In the genomic region with DNA sequence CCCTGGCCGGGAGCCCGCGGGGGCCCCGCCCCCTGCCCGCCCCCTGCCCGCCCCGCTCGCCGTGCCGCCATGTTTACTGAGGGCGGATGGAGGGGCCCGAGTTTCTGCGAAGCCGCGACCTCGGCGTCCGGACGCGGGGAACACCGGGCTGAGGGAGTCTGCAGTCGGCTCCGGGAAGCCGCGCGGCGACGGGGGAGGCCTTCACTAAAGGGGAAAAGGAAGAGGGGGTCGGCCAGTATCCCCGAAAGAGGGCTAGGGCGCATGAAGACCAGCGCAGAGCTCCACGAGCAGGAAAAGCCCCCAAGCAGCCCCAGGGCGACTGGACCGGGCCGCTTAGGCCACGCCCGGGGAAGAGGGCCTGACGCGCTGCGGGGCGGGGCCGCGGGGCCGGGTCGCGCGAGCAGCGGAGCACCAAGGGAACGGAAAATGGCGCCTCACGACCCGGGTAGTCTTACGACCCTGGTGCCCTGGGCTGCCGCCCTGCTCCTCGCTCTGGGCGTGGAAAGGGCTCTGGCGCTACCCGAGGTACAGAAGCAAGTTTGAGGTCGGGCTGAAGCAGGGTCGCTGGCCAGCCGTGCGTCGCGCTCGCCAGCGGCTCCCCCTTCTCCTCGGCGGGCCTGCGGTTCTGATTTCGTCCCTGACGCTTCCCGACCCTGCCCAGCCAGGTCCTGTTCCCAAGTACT, we compare ENCODE assay signal across 8 cellular contexts. TPM values are rescaled to one million over a fixed set of nuclear protein-coding genes. Genes with fewer than 3 reads are reported as not detected.
DNase-seq lines count a peak whose midpoint lies in the region; ATAC-seq, FAIRE-seq and TF ChIP-seq lines count a peak whose summit lies in the region.

A gene with protein sequence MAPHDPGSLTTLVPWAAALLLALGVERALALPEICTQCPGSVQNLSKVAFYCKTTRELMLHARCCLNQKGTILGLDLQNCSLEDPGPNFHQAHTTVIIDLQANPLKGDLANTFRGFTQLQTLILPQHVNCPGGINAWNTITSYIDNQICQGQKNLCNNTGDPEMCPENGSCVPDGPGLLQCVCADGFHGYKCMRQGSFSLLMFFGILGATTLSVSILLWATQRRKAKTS (plus strand): TSS at position 99 of the 683 bp plus-strand sequence. CDS start 328 bp downstream, at position 427.
A gene (minus strand): TSS at position 326 of the 683 bp plus-strand sequence. CDS start 4,618 bp downstream, outside the sequence.

- FAIRE-seq in small intestine (lab: Jason Lieb, UNC) = no peak

- H3K36me3 ChIP-seq in breast epithelium (no peaks in the 10 kb centered on the region), small intestine (ENCODE audit: control insufficient read depth in 2 of 2, insufficient read depth in 2 of 2, low read length in 2 of 2) (peaks cover 2 to 6% of the 10 kb centered on the region in 2 donors)

- DNase-seq in AG08395 (ENCODE audit: low spot score) = peak; percentile 95
- DNase-seq in NCI-H2227 (lab: John Stamatoyannopoulos, UW; ENCODE audit: unreplicated experiment) = peak; percentile 94
- peak; percentile 80 to 86 for DNase-seq in breast epithelium (ENCODE audit: low spot score in 2 of 2)
- peak; percentile 94 for DNase-seq in iPS-NIHi11 (ENCODE audit: low spot score)
- DNase-seq in small intestine = peak; percentile 92

- ATAC-seq in HG03159 (IDR thresholded peaks at IDR 0.05; ENCODE audit: unreplicated experiment) = peak; percentile 75

- H3K4me1 ChIP-seq in breast epithelium (peaks cover 0 to 9% of the 10 kb centered on the region in 2 donors), small intestine (ENCODE audit: control insufficient read depth in 2 of 2, insufficient read depth in 1 of 2, low read depth in 1 of 2, low read length in 1 of 2) (peaks cover 4 to 7% of the 10 kb centered on the region in 2 donors)

- in situ Hi-C loops in GM18951 (cut with MboI; ENCODE audit: low sequenced_read_pairs, unreplicated experiment) = no loop called here

- peak within 1 kb of the TSS; percentile 87 for H3K4me3 ChIP-seq in WI38 (ENCODE audit: low read depth, low read length)
- H3K4me3 ChIP-seq in breast epithelium = peak within 1 kb of the TSS; percentile 76 to 89 (median 78)
- peak within 1 kb of the TSS; percentile 85 for H3K4me3 ChIP-seq in small intestine (ENCODE audit: low read depth in 1 of 2, low read length in 2 of 2)

- H3K9me3 ChIP-seq in breast epithelium (no peaks in the 10 kb centered on the region), small intestine (ENCODE audit: control insufficient read depth, low read depth) (no peaks in the 10 kb centered on the region)

- 0% methylated on average over 47 to 73 of the region's 73 CpGs for WGBS in small intestine, 3 donors

- intact Hi-C loops in breast epithelium (cut with DNase I; ENCODE audit: low total_unique reads) = no loop called here

- no peaks in the 10 kb centered on the region for H3K27me3 ChIP-seq in breast epithelium
- H3K27me3 ChIP-seq in small intestine (ENCODE audit: control insufficient read depth in 2 of 2, insufficient read depth in 2 of 2, low read length in 2 of 2) = no peaks in the 10 kb centered on the region

- H3K27ac ChIP-seq in breast epithelium (peak within 1 kb of the TSS; percentile 97 to 99), small intestine (ENCODE audit: low read depth in 1 of 2, low read length in 1 of 2) (peak within 1 kb of the TSS; percentile 98 to 100)

- TF ChIP-seq POLR2A in GM18951 (IDR thresholded peaks at IDR 0.05; ENCODE audit: extremely low read depth, insufficient read depth, insufficient read length) = peak; percentile 94
- peak; percentile 85 for TF ChIP-seq POLR2A in breast epithelium (IDR thresholded peaks at IDR 0.05)

- TF ChIP-seq CTCF in WI38 (IDR thresholded peaks at IDR 0.05; ENCODE audit: low read depth, low read length) (no peak), breast epithelium (IDR thresholded peaks at IDR 0.05) (no peak)

RNA-seq across cellular contexts. Expression of the first gene that starts in this region (rescaled TPM):
- 100 to 1,000 TPM; 146 to 243 (median 177) TPM for total RNA-seq in breast epithelium
- polyA plus RNA-seq in small intestine = 100 to 1,000 TPM in 1 of 3 donors, 10 to 100 TPM in 2; 89.2 to 122 (median 96.6) TPM

RNA-seq across cellular contexts. Expression of the second gene that starts in this region (rescaled TPM):
- 10 to 100 TPM; 43.4 to 86.2 (median 84.9) TPM for total RNA-seq in breast epithelium
- 10 to 100 TPM in 2 of 3 donors, 1 to 10 TPM in 1; 9.5 to 36.3 (median 14.1) TPM for polyA plus RNA-seq in small intestine

Comparison
In these comparisons a context has a peak if more than half of its experiments do, and no peak if none do; other contexts are left out.
1. Peak in every context shown above with its lines: DNase-seq, ATAC-seq, H3K4me3 ChIP-seq and H3K27ac ChIP-seq.